In genomic region chr6:107715523-107716321, GRCh38 we compare ENCODE assay signal across 18 cellular contexts.
DNase-seq lines count a peak whose midpoint lies in the region; ATAC-seq and TF ChIP-seq lines count a peak whose summit lies in the region.
"Had no signal": no experiment of that assay in that cellular context is flagged by ENCODE, and none has a peak within 500 bp of the region (broad histone marks: within the 10 kb centered on the region; RNA-seq: fewer than 3 reads in every experiment).

No MANE protein-coding gene starts in this region.

- peaks cover 66% of the 10 kb centered on the region for H3K4me1 Mint-ChIP-seq in stimulated activated naive CD8-positive, alpha-beta T cell treated with anti-CD3 and anti-CD28 coated beads, Interleukin-15, Interleukin-2, amounts not matched to agents 100 ng/mL and 50 ng/mL, for 24 hours (ENCODE audit: low read depth)
- H3K4me1 Mint-ChIP-seq in stimulated activated naive CD8-positive, alpha-beta T cell treated with anti-CD3 and anti-CD28 coated beads, Interleukin-15, amount 100 ng/mL, for 72 hours = peaks cover 71% of the 10 kb centered on the region
- H3K4me1 Mint-ChIP-seq in T-helper 2 cell treated with Interferon-gamma antibody and Interleukin-4, amounts not matched to agents 5 μg/mL and 100 μg/mL, for 36 hours (ENCODE audit: low read depth) = peaks cover 43% of the 10 kb centered on the region

- 88 to 100% methylated on average over 1 to 5 of the region's 5 CpGs for WGBS in transverse colon (ENCODE audit: low coverage in 1 of 2), 2 donors

- no peak for TF ChIP-seq EP300 in transverse colon (IDR thresholded peaks at IDR 0.05; ENCODE audit: low read depth)

- H3K36me3 ChIP-seq in transverse colon = no peaks in the 10 kb centered on the region
- H3K36me3 ChIP-seq: lower lobe of right lung, thyroid gland had no signal

- H3K27me3 Mint-ChIP-seq in stimulated activated naive CD8-positive, alpha-beta T cell treated with anti-CD3 and anti-CD28 coated beads, Interleukin-15, Interleukin-2, amounts not matched to agents 100 ng/mL and 50 ng/mL, for 24 hours = no peaks in the 10 kb centered on the region
- H3K27me3 Mint-ChIP-seq in stimulated activated naive CD8-positive, alpha-beta T cell treated with anti-CD3 and anti-CD28 coated beads, Interleukin-15, amount 100 ng/mL, for 72 hours = no peaks in the 10 kb centered on the region
- H3K27me3 Mint-ChIP-seq in T-helper 2 cell treated with Interferon-gamma antibody and Interleukin-4, amounts not matched to agents 5 μg/mL and 100 μg/mL, for 36 hours (ENCODE audit: low read depth) = peaks cover 15% of the 10 kb centered on the region

- peak overlapping the region; percentile 28 for H3K4me3 Mint-ChIP-seq in stimulated activated naive CD8-positive, alpha-beta T cell treated with anti-CD3 and anti-CD28 coated beads, Interleukin-15, Interleukin-2, amounts not matched to agents 100 ng/mL and 50 ng/mL, for 24 hours
- H3K4me3 Mint-ChIP-seq in stimulated activated naive CD8-positive, alpha-beta T cell treated with anti-CD3 and anti-CD28 coated beads, Interleukin-15, amount 100 ng/mL, for 72 hours = peak overlapping the region in 1 of 2 donors; percentile 29
- H3K4me3 Mint-ChIP-seq in T-helper 2 cell treated with Interferon-gamma antibody and Interleukin-4, amounts not matched to agents 5 μg/mL and 100 μg/mL, for 36 hours = peak overlapping the region; percentile 27
- H3K4me3 Mint-ChIP-seq: brain had no signal

- peaks cover 19% of the 10 kb centered on the region for H3K36me3 Mint-ChIP-seq in stimulated activated naive CD8-positive, alpha-beta T cell treated with anti-CD3 and anti-CD28 coated beads, Interleukin-15, Interleukin-2, amounts not matched to agents 100 ng/mL and 50 ng/mL, for 24 hours (ENCODE audit: low read depth)
- H3K36me3 Mint-ChIP-seq in T-helper 2 cell treated with Interferon-gamma antibody and Interleukin-4, amounts not matched to agents 5 μg/mL and 100 μg/mL, for 36 hours (ENCODE audit: low read depth) = peaks cover 15% of the 10 kb centered on the region
- H3K36me3 Mint-ChIP-seq: brain had no signal

- no peak for ATAC-seq in stimulated activated naive CD8-positive, alpha-beta T cell treated with anti-CD3 and anti-CD28 coated beads, Interleukin-15, amount 100 ng/mL, for 72 hours
- no peak for ATAC-seq in GM21576 (IDR thresholded peaks at IDR 0.05; ENCODE audit: unreplicated experiment)
- ATAC-seq in HG03520 (IDR thresholded peaks at IDR 0.05; ENCODE audit: unreplicated experiment) = no peak
- ATAC-seq: psoas muscle had no signal

- H3K27me3 ChIP-seq in transverse colon = no peaks in the 10 kb centered on the region
- H3K27me3 ChIP-seq: thyroid gland had no signal

- no peak overlapping the region for H3K27ac ChIP-seq in transverse colon
- H3K27ac ChIP-seq: lower lobe of right lung, psoas muscle, thyroid gland had no signal

- H3K4me3 ChIP-seq in foreskin fibroblast (ENCODE audit: low read depth in 1 of 2, low read length in 2 of 2) (no peak overlapping the region), transverse colon (no peak overlapping the region)
- H3K4me3 ChIP-seq: lower lobe of right lung, mucosa of descending colon, psoas muscle, thyroid gland had no signal

- H3K4me1 ChIP-seq in transverse colon = peaks cover 0 to 24% (median 11%) of the 10 kb centered on the region in 4 donors
- H3K4me1 ChIP-seq: thyroid gland had no signal

- TF ChIP-seq CTCF in foreskin fibroblast (IDR thresholded peaks at IDR 0.05; ENCODE audit: low read depth, low read length) = no peak
- no peak for TF ChIP-seq CTCF in transverse colon (IDR thresholded peaks at IDR 0.05)

- no peaks in the 10 kb centered on the region for H3K9me3 Mint-ChIP-seq in stimulated activated naive CD8-positive, alpha-beta T cell treated with anti-CD3 and anti-CD28 coated beads, Interleukin-15, Interleukin-2, amounts not matched to agents 100 ng/mL and 50 ng/mL, for 24 hours
- no peaks in the 10 kb centered on the region for H3K9me3 Mint-ChIP-seq in stimulated activated naive CD8-positive, alpha-beta T cell treated with anti-CD3 and anti-CD28 coated beads, Interleukin-15, amount 100 ng/mL, for 72 hours
- H3K9me3 Mint-ChIP-seq in T-helper 2 cell treated with Interferon-gamma antibody and Interleukin-4, amounts not matched to agents 5 μg/mL and 100 μg/mL, for 36 hours = peaks cover 4% of the 10 kb centered on the region

- intact Hi-C loops in transverse colon (cut with DNase I; ENCODE audit: low total_unique reads) = no loop called here

- H3K27ac Mint-ChIP-seq in stimulated activated naive CD8-positive, alpha-beta T cell treated with anti-CD3 and anti-CD28 coated beads, Interleukin-15, Interleukin-2, amounts not matched to agents 100 ng/mL and 50 ng/mL, for 24 hours = peak overlapping the region; percentile 86
- H3K27ac Mint-ChIP-seq in stimulated activated naive CD8-positive, alpha-beta T cell treated with anti-CD3 and anti-CD28 coated beads, Interleukin-15, amount 100 ng/mL, for 72 hours = peak overlapping the region in 1 of 2 donors; percentile 47
- H3K27ac Mint-ChIP-seq in T-helper 2 cell treated with Interferon-gamma antibody and Interleukin-4, amounts not matched to agents 5 μg/mL and 100 μg/mL, for 36 hours = peak overlapping the region; percentile 37

- in situ Hi-C loops in transverse colon (cut with MboI; ENCODE audit: low pct_ligation_motif_present in 1 of 4, low pct_unique_long_range_greater_than_20kb in 1 of 4, low sequenced_read_pairs in 3 of 4) = no loop called here

- no peak for DNase-seq in stimulated activated naive CD8-positive, alpha-beta T cell treated with anti-CD3 and anti-CD28 coated beads, Interleukin-15, amount 100 ng/mL, for 72 hours
- no peak for DNase-seq in T-helper 2 cell treated with Interferon-gamma antibody and Interleukin-4, amounts not matched to agents 5 μg/mL and 100 μg/mL, for 36 hours (ENCODE audit: low spot score)
- peak; percentile 31 for DNase-seq in central memory CD4-positive, alpha-beta T cell
- DNase-seq in foreskin fibroblast = no peak
- no peak for DNase-seq in transverse colon
- DNase-seq: activated CD4-positive, CD25-positive, alpha-beta regulatory T cell treated with anti-CD3 and anti-CD28 coated beads, Interleukin-2, amount 50 U/mL, for 72 hours; GOT3; lower lobe of right lung; mucosa of descending colon; NCI-H1092 treated with DMSO at 0.1 percent for 48 hours; NCI-H2029; NCI-H748 treated with DMSO at 0.1 percent for 48 hours; psoas muscle; thyroid gland had no signal

- TF ChIP-seq POLR2A in transverse colon (IDR thresholded peaks at IDR 0.05) = no peak

- H3K9me3 ChIP-seq in transverse colon = no peaks in the 10 kb centered on the region
- H3K9me3 ChIP-seq: lower lobe of right lung, mucosa of descending colon, psoas muscle, thyroid gland had no signal
